In genomic region chr13:75838366-75839017, GRCh38 we compare ENCODE assay signal across 25 cellular contexts.
DNase-seq lines count a peak whose midpoint lies in the region; ATAC-seq and TF ChIP-seq lines count a peak whose summit lies in the region.
"Had no signal": no experiment of that assay in that cellular context is flagged by ENCODE, and none has a peak within 500 bp of the region (broad histone marks: within the 10 kb centered on the region; RNA-seq: fewer than 3 reads in every experiment).

No MANE protein-coding gene starts in this region.

- DNase-seq in AML-193 (lab: John Stamatoyannopoulos, UW) (peak; percentile 42 to 56), DMS79 (lab: John Stamatoyannopoulos, UW) (peak; percentile 37), NCI-H1092 treated with DMSO at 0.1 percent for 48 hours (lab: John Stamatoyannopoulos, UW) (peak; percentile 19), fibroblast of villous mesenchyme (ENCODE audit: low read depth) (peak; percentile 24), NCI-H1048 (lab: John Stamatoyannopoulos, UW) (no peak), GF-D8 (lab: John Stamatoyannopoulos, UW) (no peak), PC-3 (no peak), GOT3 (lab: John Stamatoyannopoulos, UW) (no peak)
- DNase-seq: activated CD8-positive, alpha-beta T cell treated with anti-CD3 and anti-CD28 coated beads, Interleukin-2, amount 10 ng/mL, durations not matched to agents 7 days and 5 days; activated effector memory CD4-positive, alpha-beta T cell treated with Interleukin-2 at 50 U/mL for 16 hours; activated naive CD8-positive, alpha-beta T cell treated with anti-CD3 and anti-CD28 coated beads for 36 hours; C1 segment of cervical spinal cord; effector memory CD4-positive, alpha-beta T cell; foreskin keratinocyte; H9; heart left ventricle; NCI-H1436 treated with DMSO at 0.1 percent for 48 hours; NCI-H82; pancreas; stimulated activated CD4-positive, alpha-beta T cell treated with anti-CD3 and anti-CD28 coated beads, Interleukin-12 subunit alpha, Interleukin-12 subunit beta, amount 100 ng/mL, for 4 hours; stimulated activated CD4-positive, alpha-beta T cell treated with anti-CD3 and anti-CD28 coated beads, Interleukin-4, amount 100 ng/mL, for 24 hours had no signal

- no peaks in the 10 kb centered on the region for H3K9me3 ChIP-seq in PC-3 (ENCODE audit: low read length)
- H3K9me3 ChIP-seq: ascending aorta, pancreas, right atrium auricular region had no signal

- POLR2A ChIA-PET in PC-3 (lab: Charles Lee; ENCODE audit: unreplicated experiment): no interaction called here

- no peak for ATAC-seq in PC-3
- ATAC-seq: activated CD8-positive, alpha-beta T cell treated with anti-CD3 and anti-CD28 coated beads, Interleukin-2, amount 10 ng/mL, durations not matched to agents 7 days and 5 days; foreskin keratinocyte; pancreas; stimulated activated effector memory CD8-positive, alpha-beta T cell treated with anti-CD3 and anti-CD28 coated beads, Interleukin-12 subunit alpha, Interleukin-12 subunit beta, amount 100 ng/mL, for 72 hours had no signal

- no peaks in the 10 kb centered on the region for H3K9me2 ChIP-seq in PC-3 (replicated peaks; ENCODE audit: low read length)

- H3K9ac ChIP-seq in PC-3 (ENCODE audit: low read length): no peak overlapping the region

- H3K4me2 ChIP-seq in PC-3 (ENCODE audit: low read length): no peak overlapping the region

- H3K27ac ChIP-seq in PC-3 (ENCODE audit: low read length): no peak overlapping the region
- H3K27ac ChIP-seq: ascending aorta, coronary artery, foreskin keratinocyte, heart left ventricle, pancreas had no signal

- no peak for TF ChIP-seq CTCF in fibroblast of villous mesenchyme (IDR thresholded peaks at IDR 0.05; ENCODE audit: insufficient read depth, low read depth, low read length)
- no peak for TF ChIP-seq CTCF in PC-3 (conservative IDR thresholded peaks at IDR 0.05; ENCODE audit: low read depth, low read length)

- no peaks in the 10 kb centered on the region for H3K27me3 ChIP-seq in PC-3 (ENCODE audit: low read length)
- H3K27me3 ChIP-seq: ascending aorta, foreskin keratinocyte, heart left ventricle, pancreas, right atrium auricular region had no signal

- no peak overlapping the region for H2AFZ ChIP-seq in PC-3 (ENCODE audit: low read length)

- no TSS peak for BruUV-seq in PC-3 (replicated peaks; lab: Mats Ljungman, UMichigan)

- H3F3A ChIP-seq in PC-3 (ENCODE audit: low read length, unreplicated experiment): no peaks in the 10 kb centered on the region

- H3K4me3 ChIP-seq in fibroblast of villous mesenchyme (ENCODE audit: low read depth, low read length) (no peak overlapping the region), PC-3 (ENCODE audit: low read length) (no peak overlapping the region)
- H3K4me3 ChIP-seq: ascending aorta, coronary artery, heart left ventricle, pancreas, right atrium auricular region had no signal

- no peaks in the 10 kb centered on the region for H4K20me1 ChIP-seq in PC-3 (ENCODE audit: low read length)

- H3K36me3 ChIP-seq in PC-3 (ENCODE audit: low read depth, low read length): peaks cover 17% of the 10 kb centered on the region

- no peaks in the 10 kb centered on the region for H3K4me1 ChIP-seq in PC-3 (ENCODE audit: insufficient read depth, low read length)
- H3K4me1 ChIP-seq: ascending aorta, foreskin keratinocyte had no signal

- CTCF ChIA-PET in PC-3 (lab: Charles Lee): no interaction called here

- intact Hi-C loops in PC-3 (cut with micrococcal nuclease): no loop called here

- no peaks in the 10 kb centered on the region for H3K79me2 ChIP-seq in PC-3 (ENCODE audit: low read length)

Comparison
In these comparisons a context has a peak if more than half of its experiments do, and no peak if none do; other contexts are left out.
1. DNase-seq: peak in AML-193 (2 of 2), DMS79 (single experiment), NCI-H1092 treated with DMSO at 0.1 percent for 48 hours (single experiment) and fibroblast of villous mesenchyme (single experiment); none in NCI-H1048 (single experiment), GF-D8 (single experiment), PC-3 (single experiment) and GOT3 (single experiment).